In genomic region chr7:24819916-24820689, GRCh38 we compare ENCODE assay signal across 1 cellular context.
TF ChIP-seq lines count a peak whose summit lies in the region.

No MANE protein-coding gene starts in this region.

TF ChIP-seq in K562, 482 proteins besides CTCF, POLR2A, EP300 and RAD21 (continued from another document and continues in another):
- TF ChIP-seq RERE (CRISPR knock-in tag; IDR thresholded peaks at IDR 0.05; ENCODE audit: borderline replicate concordance) (no peak), KHSRP (IDR thresholded peaks at IDR 0.05) (no peak), DLX4 (CRISPR knock-in tag; IDR thresholded peaks at IDR 0.05) (no peak), ZNF764 (CRISPR knock-in tag; IDR thresholded peaks at IDR 0.05; ENCODE audit: low read depth) (no peak), CHAMP1 (IDR thresholded peaks at IDR 0.05) (no peak), FOXM1 (IDR thresholded peaks at IDR 0.05; ENCODE audit: low read depth) (no peak), FOXM1 (CRISPR knock-in tag; IDR thresholded peaks at IDR 0.05; ENCODE audit: low read depth) (no peak), ZC3H8 (IDR thresholded peaks at IDR 0.05) (no peak), HIVEP1 (CRISPR knock-in tag; IDR thresholded peaks at IDR 0.05) (no peak), NR1H2 (CRISPR knock-in tag; IDR thresholded peaks at IDR 0.05) (no peak), CEBPZ (IDR thresholded peaks at IDR 0.05; ENCODE audit: borderline replicate concordance, low read depth, low read length) (no peak), MXD1 (CRISPR knock-in tag; IDR thresholded peaks at IDR 0.05; ENCODE audit: borderline replicate concordance, poor library complexity, severe bottlenecking) (no peak), HDGF (IDR thresholded peaks at IDR 0.05) (no peak), ATF7 (IDR thresholded peaks at IDR 0.05) (0 out of 2 replicates have a peak, but pooled peaks have one; percentile 21), SP1 (CRISPR knock-in tag; IDR thresholded peaks at IDR 0.05) (0 out of 2 replicates have a peak, but pooled peaks have one; percentile 22), MNT (conservative IDR thresholded peaks at IDR 0.05) (peak in 1 of 2 experiments; percentile 57; a peak in 1 of 4 replicates), CGGBP1 (CRISPR knock-in tag; IDR thresholded peaks at IDR 0.05) (no peak), TRIM25 (IDR thresholded peaks at IDR 0.05; ENCODE audit: borderline replicate concordance) (no peak), VEZF1 (CRISPR knock-in tag; IDR thresholded peaks at IDR 0.05) (peak; percentile 31; the same call in 1 of the 2 replicates), KLF6 (CRISPR knock-in tag; IDR thresholded peaks at IDR 0.05; ENCODE audit: borderline replicate concordance) (no peak), ARID1B (IDR thresholded peaks at IDR 0.05) (peak; percentile 17; the same call in 1 of the 2 replicates), ZNF395 (CRISPR knock-in tag; IDR thresholded peaks at IDR 0.05) (no peak), XRCC5 (IDR thresholded peaks at IDR 0.05; ENCODE audit: low read depth, low read length) (peak; percentile 60; the same call in 1 of the 2 replicates), NEUROD1 (IDR thresholded peaks at IDR 0.05; ENCODE audit: borderline replicate concordance, low read depth, low read length, partially characterized antibody) (no peak), PTRF (tag; IDR thresholded peaks at IDR 0.05) (no peak), ARID2 (IDR thresholded peaks at IDR 0.05) (peak; percentile 80; the same call in 1 of the 2 replicates), CSDE1 (IDR thresholded peaks at IDR 0.05) (0 out of 4 replicates have a peak, but pooled peaks of 1 of the 2 experiments have one; percentile 27), TEAD1 (CRISPR knock-in tag; IDR thresholded peaks at IDR 0.05) (0 out of 4 replicates have a peak, but pooled peaks of 1 of the 2 experiments have one; percentile 39), NFRKB (IDR thresholded peaks at IDR 0.05; ENCODE audit: low read depth) (no peak), POLR2G (IDR thresholded peaks at IDR 0.05; ENCODE audit: low read depth, low read length) (no peak), SIX5 (IDR thresholded peaks at IDR 0.05; ENCODE audit: borderline replicate concordance in 1 of 2, insufficient read depth in 1 of 2, low read depth in 1 of 2, low read length in 2 of 2) (no peak), STAG1 (CRISPR knock-in tag; IDR thresholded peaks at IDR 0.05; ENCODE audit: borderline replicate concordance) (peak; percentile 72; the same call in 1 of the 2 replicates), WHSC1 (IDR thresholded peaks at IDR 0.05; ENCODE audit: low read length) (no peak), ETS1 (conservative IDR thresholded peaks at IDR 0.05; ENCODE audit: control insufficient read depth, low read depth, low read length) (no peak)
